ENCODE assay signal across 8 cellular contexts in genomic region chr10:50937230-50937907, GRCh38. TPM values are rescaled to one million over a fixed set of nuclear protein-coding genes. Genes with fewer than 3 reads are reported as not detected.
DNase-seq lines count a peak whose midpoint lies in the region; ATAC-seq, FAIRE-seq and TF ChIP-seq lines count a peak whose summit lies in the region.

No MANE protein-coding gene starts in this region.

- no peak overlapping the region for H3K4me2 ChIP-seq in PC-3 (ENCODE audit: low read length)

- no peaks in the 10 kb centered on the region for H3K9me2 ChIP-seq in PC-3 (replicated peaks; ENCODE audit: low read length)

- in situ Hi-C loops in gastrocnemius medialis (cut with MboI; ENCODE audit: low sequenced_read_pairs in 4 of 4) = no loop called here

- H3K79me2 ChIP-seq in PC-3 (ENCODE audit: low read length) = no peaks in the 10 kb centered on the region

- no peak for TF ChIP-seq POLR2A in gastrocnemius medialis (IDR thresholded peaks at IDR 0.05)

- CTCF ChIA-PET in PC-3 (lab: Charles Lee) = interaction anchor here (0.6 to 0.7 kb wide), 3 partner anchors 20 to 69 kb away, joined by 3 read pairs; no protein-coding TSS in a partner anchor

- 0 out of 2 replicates have a peak, but pooled peaks cover 3% of the 10 kb centered on the region for H4K20me1 ChIP-seq in PC-3 (ENCODE audit: low read length)

- no peaks in the 10 kb centered on the region for H3K36me3 ChIP-seq in PC-3 (ENCODE audit: low read depth, low read length)
- H3K36me3 ChIP-seq in gastrocnemius medialis = no peaks in the 10 kb centered on the region

- peak; percentile 98 for TF ChIP-seq CTCF in PC-3 (conservative IDR thresholded peaks at IDR 0.05; ENCODE audit: low read depth, low read length)
- TF ChIP-seq CTCF in gastrocnemius medialis (IDR thresholded peaks at IDR 0.05 in 4 of 5, conservative IDR thresholded peaks at IDR 0.05 in 1 of 5) = peak in 3 of 5 experiments; percentile 36 to 59 (median 40)

- FAIRE-seq in GM18507 (lab: Jason Lieb, UNC) = peak; percentile 38

- BruUV-seq in PC-3 (replicated peaks; lab: Mats Ljungman, UMichigan) = no TSS peak

- H3K27me3 ChIP-seq in PC-3 (ENCODE audit: low read length) = peaks cover 55% of the 10 kb centered on the region
- no peaks in the 10 kb centered on the region for H3K27me3 ChIP-seq in gastrocnemius medialis

- H3K27ac ChIP-seq in PC-3 (ENCODE audit: low read length) (no peak overlapping the region), gastrocnemius medialis (no peak overlapping the region)

- H2AFZ ChIP-seq in PC-3 (ENCODE audit: low read length) = no peak overlapping the region

- ATAC-seq in PC-3 = peak; percentile 82
- peak; percentile 62 to 81 for ATAC-seq in gastrocnemius medialis
- ATAC-seq in GM19455 (IDR thresholded peaks at IDR 0.05; ENCODE audit: unreplicated experiment) = no peak
- ATAC-seq in HG03378 (IDR thresholded peaks at IDR 0.05; ENCODE audit: unreplicated experiment) = no peak
- no peak for ATAC-seq in HG02852 (IDR thresholded peaks at IDR 0.05; ENCODE audit: unreplicated experiment)

- intact Hi-C loops in PC-3 (cut with micrococcal nuclease) = loop anchor here (1.0 kb wide), 2 partner anchors 26 to 148 kb away; no protein-coding TSS in a partner anchor
- intact Hi-C loops in gastrocnemius medialis (cut with DNase I; ENCODE audit: low total_unique reads) = no loop called here

- H3K9me3 ChIP-seq in PC-3 (ENCODE audit: low read length) (no peaks in the 10 kb centered on the region), gastrocnemius medialis (no peaks in the 10 kb centered on the region)

- no peak overlapping the region for H3K9ac ChIP-seq in PC-3 (ENCODE audit: low read length)

- POLR2A ChIA-PET in PC-3 (lab: Charles Lee; ENCODE audit: unreplicated experiment) = interaction anchor here (0.6 kb wide), 1 partner anchor 16 kb away, joined by 3 read pairs; no protein-coding TSS in a partner anchor

- no peaks in the 10 kb centered on the region for H3F3A ChIP-seq in PC-3 (ENCODE audit: low read length, unreplicated experiment)

- H3K4me1 ChIP-seq in PC-3 (ENCODE audit: insufficient read depth, low read length) = no peaks in the 10 kb centered on the region
- H3K4me1 ChIP-seq in gastrocnemius medialis = peaks cover 6 to 8% of the 10 kb centered on the region in 2 donors

- DNase-seq in GM18507 (ENCODE audit: extremely low spot score, insufficient read length, low read depth) = no peak
- peak; percentile 90 for DNase-seq in PC-3
- peak; percentile 29 for DNase-seq in fibroblast of the conjunctiva (ENCODE audit: low read depth)
- no peak for DNase-seq in gastrocnemius medialis
- DNase-seq in cortex of kidney (lab: John Stamatoyannopoulos, UW) = no peak

- H3K4me3 ChIP-seq in PC-3 (ENCODE audit: low read length) (no peak overlapping the region), gastrocnemius medialis (no peak overlapping the region)

RNA-seq across cellular contexts. Expression of gene A1CF, which starts 51.9 kb away (rescaled TPM):
- not detected in 2 replicates for total RNA-seq in PC-3 (2014; rRNA removed)
- total RNA-seq in gastrocnemius medialis = under 1 TPM in 3 of 4 donors, not detected in 1; 0.20 to 0.36 (median 0.31) TPM

Comparison
In these comparisons a context has a peak if more than half of its experiments do, and no peak if none do; other contexts are left out.
1. DNase-seq: peak in PC-3 (single experiment) and fibroblast of the conjunctiva (single experiment); none in GM18507 (single experiment), gastrocnemius medialis (0 of 2) and cortex of kidney (single experiment).
2. ATAC-seq: peak in PC-3 (single experiment) and gastrocnemius medialis (2 of 2); none in GM19455 (single experiment), HG03378 (single experiment) and HG02852 (single experiment).